18 cellular contexts compared by ENCODE assay signal in genomic region chr11:62604460-62605130, GRCh38. TPM values are rescaled to one million over a fixed set of nuclear protein-coding genes. Genes with fewer than 3 reads are reported as not detected.
DNase-seq lines count a peak whose midpoint lies in the region; ATAC-seq, FAIRE-seq and TF ChIP-seq lines count a peak whose summit lies in the region.
"Had no signal": no experiment of that assay in that cellular context is flagged by ENCODE, and none has a peak within 500 bp of the region (broad histone marks: within the 10 kb centered on the region; RNA-seq: fewer than 3 reads in every experiment).

No MANE protein-coding gene starts in this region.

- H3K36me3 ChIP-seq in cardiac muscle cell (no peaks in the 10 kb centered on the region), right atrium auricular region (peaks cover 19% of the 10 kb centered on the region), endothelial cell of umbilical vein (ENCODE audit: control insufficient read depth in 2 of 2, extremely low read depth in 1 of 2, insufficient read depth in 2 of 2, low read length in 2 of 2) (peaks cover 0 to 13% of the 10 kb centered on the region in 2 experiments), testis (ENCODE audit: low read depth, missing control alignments) (no peaks in the 10 kb centered on the region)

- 81 to 82% methylated on average over 13 of the region's 13 CpGs for WGBS in testis, 2 donors

- POLR2A ChIA-PET in RWPE1 (lab: Yijun Ruan, JAX; ENCODE audit: low non-redundant PET) (no interaction called here), endothelial cell of umbilical vein (lab: Charles Lee) (no interaction called here)

- H3K9ac ChIP-seq in endothelial cell of umbilical vein (replicated peaks; ENCODE audit: extremely low read depth, insufficient read depth, low read length), result no peak overlapping the region

- H3K79me2 ChIP-seq in endothelial cell of umbilical vein (ENCODE audit: control insufficient read depth, insufficient read depth, low read length), result peaks cover 17% of the 10 kb centered on the region

- H3K4me2 ChIP-seq in endothelial cell of umbilical vein (ENCODE audit: insufficient read depth, low read length), result no peak overlapping the region

- H4K20me1 ChIP-seq in endothelial cell of umbilical vein (replicated peaks; ENCODE audit: control insufficient read depth, extremely low read depth, insufficient read depth, low read length), result no peaks in the 10 kb centered on the region

- peak; percentile 53 for FAIRE-seq in endothelial cell of umbilical vein (lab: Jason Lieb, UNC)
- FAIRE-seq: G401.6, GM12878 had no signal

- H3K27ac ChIP-seq in cardiac muscle cell, result peak overlapping the region; percentile 11
- no peak overlapping the region for H3K27ac ChIP-seq in right atrium auricular region
- H3K27ac ChIP-seq in RWPE1, result peak overlapping the region; percentile 98
- no peak overlapping the region for H3K27ac ChIP-seq in endothelial cell of umbilical vein (ENCODE audit: insufficient read depth, low read depth, low read length)
- no peak overlapping the region for H3K27ac ChIP-seq in testis
- H3K27ac ChIP-seq: heart left ventricle had no signal

- no peaks in the 10 kb centered on the region for H3K27me3 Mint-ChIP-seq in activated T-cell treated with anti-CD3 and anti-CD28 coated beads, Interleukin-2, amount 50 U/mL, for 72 hours (ENCODE audit: low read depth)

- no peak for TF ChIP-seq CTCF in cardiac muscle cell (IDR thresholded peaks at IDR 0.05; ENCODE audit: low read depth, low read length)
- TF ChIP-seq CTCF in right atrium auricular region (IDR thresholded peaks at IDR 0.05), result no peak
- no peak for TF ChIP-seq CTCF in RWPE1 (conservative IDR thresholded peaks at IDR 0.05; ENCODE audit: low read depth)
- TF ChIP-seq CTCF in endothelial cell of umbilical vein (IDR thresholded peaks at IDR 0.05; ENCODE audit: extremely low read depth in 1 of 2, insufficient read depth in 1 of 2, low read depth in 1 of 2, low read length in 2 of 2), result no peak
- no peak for TF ChIP-seq CTCF in testis (IDR thresholded peaks at IDR 0.05)

- H3K27me3 ChIP-seq in cardiac muscle cell, result no peaks in the 10 kb centered on the region
- no peaks in the 10 kb centered on the region for H3K27me3 ChIP-seq in right atrium auricular region
- H3K27me3 ChIP-seq in endothelial cell of umbilical vein (ENCODE audit: control insufficient read depth in 2 of 2, insufficient read depth in 2 of 2, low read length in 2 of 2), result no peaks in the 10 kb centered on the region
- no peaks in the 10 kb centered on the region for H3K27me3 ChIP-seq in testis
- H3K27me3 ChIP-seq: dorsolateral prefrontal cortex, heart left ventricle had no signal

- peaks cover 42% of the 10 kb centered on the region for H3K4me1 Mint-ChIP-seq in activated T-cell treated with anti-CD3 and anti-CD28 coated beads, Interleukin-2, amount 50 U/mL, for 72 hours (ENCODE audit: low read depth)

- peak; percentile 24 for TF ChIP-seq POLR2A in endothelial cell of umbilical vein (IDR thresholded peaks at IDR 0.05; ENCODE audit: low read depth, low read length)
- TF ChIP-seq POLR2A in testis (IDR thresholded peaks at IDR 0.05), result no peak

- no peak overlapping the region for H2AFZ ChIP-seq in endothelial cell of umbilical vein (ENCODE audit: low read depth, low read length)

- intact Hi-C loops in endothelial cell of umbilical vein (cut with micrococcal nuclease), result no loop called here
- intact Hi-C loops in testis (cut with DNase I; ENCODE audit: low total_unique reads), result no loop called here

- peak in 1 of 2 donors; percentile 56 for DNase-seq in cardiac muscle cell (ENCODE audit: low read depth in 1 of 2, low spot score in 1 of 2)
- DNase-seq in right atrium auricular region (ENCODE audit: low spot score), result no peak
- DNase-seq in RWPE1 (ENCODE audit: low spot score), result no peak
- no peak for DNase-seq in endothelial cell of umbilical vein (ENCODE audit: low read depth, low spot score)
- peak; percentile 59 for DNase-seq in testis
- no peak for DNase-seq in activated T-cell treated with anti-CD3 and anti-CD28 coated beads, Interleukin-2, amount 50 U/mL, for 72 hours
- no peak for DNase-seq in NCI-H748 treated with DMSO at 0.1 percent for 48 hours (lab: John Stamatoyannopoulos, UW)
- no peak for DNase-seq in Ammon's horn (ENCODE audit: low spot score)
- DNase-seq: activated CD4-positive, alpha-beta T cell treated with anti-CD3 and anti-CD28 coated beads for 48 hours; activated naive CD4-positive, alpha-beta T cell; dorsolateral prefrontal cortex; NCI-H1436 treated with DMSO at 0.1 percent for 48 hours; NCI-H446 treated with DMSO at 0.1 percent for 48 hours; OCI-M1; stimulated activated CD4-positive, alpha-beta T cell treated with anti-CD3 and anti-CD28 coated beads, Interleukin-2, amount 100 ng/mL, for 24 hours had no signal

- no peak overlapping the region for H3K27ac Mint-ChIP-seq in activated T-cell treated with anti-CD3 and anti-CD28 coated beads, Interleukin-2, amount 50 U/mL, for 72 hours

- H3K36me3 Mint-ChIP-seq in activated T-cell treated with anti-CD3 and anti-CD28 coated beads, Interleukin-2, amount 50 U/mL, for 72 hours (ENCODE audit: insufficient read depth in 2 of 2), result peaks cover 16 to 29% of the 10 kb centered on the region in 2 donors

- no peaks in the 10 kb centered on the region for H3K9me3 ChIP-seq in cardiac muscle cell (ENCODE audit: low read depth)
- H3K9me3 ChIP-seq in right atrium auricular region, result no peaks in the 10 kb centered on the region
- no peaks in the 10 kb centered on the region for H3K9me3 ChIP-seq in endothelial cell of umbilical vein (replicated peaks; ENCODE audit: control insufficient read depth, insufficient read depth, low read length)
- no peaks in the 10 kb centered on the region for H3K9me3 ChIP-seq in testis
- H3K9me3 ChIP-seq: heart left ventricle had no signal

- no TSS peak for BruUV-seq in endothelial cell of umbilical vein (replicated peaks; lab: Mats Ljungman, UMichigan)

- dilution Hi-C loops in endothelial cell of umbilical vein (cut with MboI; ENCODE audit: extremely low pct_ligation_motif_present, low sequenced_read_pairs), result no loop called here

- ATAC-seq in activated T-cell treated with anti-CD3 and anti-CD28 coated beads, Interleukin-2, amount 50 U/mL, for 72 hours (replicated peaks in 1 of 2), result no peak
- ATAC-seq: GM12878, heart left ventricle had no signal

- no peaks in the 10 kb centered on the region for H3K9me1 ChIP-seq in endothelial cell of umbilical vein (replicated peaks; ENCODE audit: control insufficient read depth, extremely low read depth, insufficient read depth, low read length)

- H3K9me3 Mint-ChIP-seq in activated T-cell treated with anti-CD3 and anti-CD28 coated beads, Interleukin-2, amount 50 U/mL, for 72 hours, result no peaks in the 10 kb centered on the region

- CTCF ChIA-PET in RWPE1 (lab: Yijun Ruan, JAX), result no interaction called here
- CTCF ChIA-PET in endothelial cell of umbilical vein (lab: Charles Lee), result interaction anchor here (1.9 kb wide), 1 partner anchor 180 kb away, joined by 4 read pairs; no protein-coding TSS in a partner anchor

- no peak overlapping the region for H3K4me3 Mint-ChIP-seq in activated T-cell treated with anti-CD3 and anti-CD28 coated beads, Interleukin-2, amount 50 U/mL, for 72 hours

- H3K4me3 ChIP-seq in cardiac muscle cell (no peak overlapping the region), right atrium auricular region (no peak overlapping the region), endothelial cell of umbilical vein (replicated peaks in 1 of 3; ENCODE audit: insufficient read depth in 1 of 3, low read depth in 1 of 3, low read length in 3 of 3) (no peak overlapping the region), testis (no peak overlapping the region)
- H3K4me3 ChIP-seq: dorsolateral prefrontal cortex, GM12878, heart left ventricle had no signal

- H3K4me1 ChIP-seq in cardiac muscle cell (ENCODE audit: low read depth), result peaks cover 18% of the 10 kb centered on the region
- H3K4me1 ChIP-seq in right atrium auricular region, result peaks cover 0 to 30% of the 10 kb centered on the region in 2 donors
- H3K4me1 ChIP-seq in endothelial cell of umbilical vein (ENCODE audit: control insufficient read depth, extremely low read depth, insufficient read depth, low read length), result peaks cover 12% of the 10 kb centered on the region
- peaks cover 20% of the 10 kb centered on the region for H3K4me1 ChIP-seq in testis

RNA-seq across cellular contexts. Expression of gene MTA2, which starts 2.9 kb away (rescaled TPM):
- total RNA-seq in cardiac muscle cell, result 101 and 108 TPM in 2 replicates
- polyA plus RNA-seq in cardiac muscle cell, result 22.9 and 31.9 TPM in 2 replicates
- total RNA-seq in right atrium auricular region, result 10 to 100 TPM; 30.0 to 40.5 TPM
- 166 and 176 TPM in 2 replicates for total RNA-seq in endothelial cell of umbilical vein
- polyA plus RNA-seq in endothelial cell of umbilical vein, result 30.2 and 40.4 TPM in 2 replicates
- 30.0 and 32.2 TPM in 2 replicates for polyA plus RNA-seq in endothelial cell of umbilical vein (2011; cell fraction: cytosol; rRNA removed)
- 111 and 132 TPM in 2 replicates for polyA plus RNA-seq in endothelial cell of umbilical vein (2011; cell fraction: nucleus; rRNA removed)
- polyA plus RNA-seq in endothelial cell of umbilical vein (2012), result 108 and 120 TPM in 2 replicates
- polyA minus RNA-seq in endothelial cell of umbilical vein, result 91.6 and 95.5 TPM in 2 replicates
- polyA minus RNA-seq in endothelial cell of umbilical vein (2011; cell fraction: cytosol; rRNA and poly(A)+ RNA removed), result 51.8 TPM
- 40.3 and 57.1 TPM in 2 replicates for polyA minus RNA-seq in endothelial cell of umbilical vein (2011; cell fraction: nucleus; rRNA and poly(A)+ RNA removed)
- 100 to 1,000 TPM in 1 of 2 donors, 10 to 100 TPM in 1; 97.2 to 115 TPM for total RNA-seq in testis
- polyA plus RNA-seq in testis (ENCODE audit: insufficient read depth, low read depth, low replicate concordance), result 87.6 TPM
- 100 to 1,000 TPM; 173 to 241 TPM for total RNA-seq in activated T-cell treated with anti-CD3 and anti-CD28 coated beads, Interleukin-2, amount 50 U/mL, for 72 hours

RNA-seq across cellular contexts. Expression of gene EML3, which starts 8.0 kb away (rescaled TPM):
- total RNA-seq in cardiac muscle cell (21.1 and 42.8 TPM in 2 replicates), right atrium auricular region (10 to 100 TPM; 15.8 to 21.3 TPM), endothelial cell of umbilical vein (101 and 110 TPM in 2 replicates), testis (10 to 100 TPM; 39.3 to 57.8 TPM)
- polyA plus RNA-seq in cardiac muscle cell (32.0 and 38.4 TPM in 2 replicates), endothelial cell of umbilical vein (75.7 and 78.3 TPM in 2 replicates), testis (ENCODE audit: insufficient read depth, low read depth, low replicate concordance) (29.3 TPM)
- polyA plus RNA-seq in endothelial cell of umbilical vein (2011; cell fraction: cytosol; rRNA removed), result 27.7 and 29.7 TPM in 2 replicates
- polyA plus RNA-seq in endothelial cell of umbilical vein (2011; cell fraction: nucleus; rRNA removed), result 297 and 324 TPM in 2 replicates
- 60.5 and 84.3 TPM in 2 replicates for polyA plus RNA-seq in endothelial cell of umbilical vein (2012)
- polyA minus RNA-seq in endothelial cell of umbilical vein, result 61.5 and 71.2 TPM in 2 replicates
- polyA minus RNA-seq in endothelial cell of umbilical vein (2011; cell fraction: cytosol; rRNA and poly(A)+ RNA removed), result 19.6 TPM
- polyA minus RNA-seq in endothelial cell of umbilical vein (2011; cell fraction: nucleus; rRNA and poly(A)+ RNA removed), result 36.6 and 42.9 TPM in 2 replicates
- total RNA-seq in activated T-cell treated with anti-CD3 and anti-CD28 coated beads, Interleukin-2, amount 50 U/mL, for 72 hours, result 100 to 1,000 TPM; 132 to 148 TPM

RNA-seq across cellular contexts. Expression of gene ROM1, which starts 8.5 kb away (rescaled TPM):
- total RNA-seq in cardiac muscle cell (3.3 and 3.5 TPM in 2 replicates), right atrium auricular region (1 to 10 TPM; 3.2 to 5.3 TPM), endothelial cell of umbilical vein (8.2 and 8.8 TPM in 2 replicates), testis (1 to 10 TPM; 6.1 to 9.7 TPM)
- polyA plus RNA-seq in cardiac muscle cell (6.9 and 7.9 TPM in 2 replicates), endothelial cell of umbilical vein (4.8 and 5.3 TPM in 2 replicates), testis (ENCODE audit: insufficient read depth, low read depth, low replicate concordance) (9.0 TPM)
- polyA plus RNA-seq in endothelial cell of umbilical vein (2011; cell fraction: cytosol; rRNA removed), result 7.0 and 8.7 TPM in 2 replicates
- 2.7 and 3.5 TPM in 2 replicates for polyA plus RNA-seq in endothelial cell of umbilical vein (2011; cell fraction: nucleus; rRNA removed)
- polyA plus RNA-seq in endothelial cell of umbilical vein (2012), result 7.9 and 11.8 TPM in 2 replicates
- 2.4 and 5.5 TPM in 2 replicates for polyA minus RNA-seq in endothelial cell of umbilical vein
- 4.2 TPM for polyA minus RNA-seq in endothelial cell of umbilical vein (2011; cell fraction: cytosol; rRNA and poly(A)+ RNA removed)
- 0.53 and 0.82 TPM in 2 replicates for polyA minus RNA-seq in endothelial cell of umbilical vein (2011; cell fraction: nucleus; rRNA and poly(A)+ RNA removed)
- 1 to 10 TPM; 5.1 to 6.7 TPM for total RNA-seq in activated T-cell treated with anti-CD3 and anti-CD28 coated beads, Interleukin-2, amount 50 U/mL, for 72 hours

RNA-seq across cellular contexts. Expression of gene TUT1, which starts 13.3 kb away (rescaled TPM):
- total RNA-seq in cardiac muscle cell, result 14.9 and 29.1 TPM in 2 replicates
- 18.7 and 32.1 TPM in 2 replicates for polyA plus RNA-seq in cardiac muscle cell
- 1 to 10 TPM; 5.4 to 5.7 TPM for total RNA-seq in right atrium auricular region
- 16.9 and 17.8 TPM in 2 replicates for total RNA-seq in endothelial cell of umbilical vein
- 11.5 and 12.7 TPM in 2 replicates for polyA plus RNA-seq in endothelial cell of umbilical vein
- 7.1 and 9.3 TPM in 2 replicates for polyA plus RNA-seq in endothelial cell of umbilical vein (2011; cell fraction: cytosol; rRNA removed)
- 45.0 and 48.0 TPM in 2 replicates for polyA plus RNA-seq in endothelial cell of umbilical vein (2011; cell fraction: nucleus; rRNA removed)
- 10.6 and 12.9 TPM in 2 replicates for polyA plus RNA-seq in endothelial cell of umbilical vein (2012)
- 8.6 and 9.0 TPM in 2 replicates for polyA minus RNA-seq in endothelial cell of umbilical vein
- polyA minus RNA-seq in endothelial cell of umbilical vein (2011; cell fraction: cytosol; rRNA and poly(A)+ RNA removed), result 16.0 TPM
- polyA minus RNA-seq in endothelial cell of umbilical vein (2011; cell fraction: nucleus; rRNA and poly(A)+ RNA removed), result 5.2 and 7.6 TPM in 2 replicates
- 10 to 100 TPM; 24.3 to 30.0 TPM for total RNA-seq in testis
- polyA plus RNA-seq in testis (ENCODE audit: insufficient read depth, low read depth, low replicate concordance), result 25.0 TPM
- 10 to 100 TPM; 32.8 to 36.8 TPM for total RNA-seq in activated T-cell treated with anti-CD3 and anti-CD28 coated beads, Interleukin-2, amount 50 U/mL, for 72 hours

RNA-seq across cellular contexts. Expression of gene B3GAT3, which starts 17.2 kb away (rescaled TPM):
- total RNA-seq in cardiac muscle cell (46.4 and 52.0 TPM in 2 replicates), right atrium auricular region (10 to 100 TPM; 12.7 to 14.0 TPM), endothelial cell of umbilical vein (31.6 and 35.0 TPM in 2 replicates), testis (10 to 100 TPM; 66.4 to 69.2 TPM)
- polyA plus RNA-seq in cardiac muscle cell (53.0 and 64.9 TPM in 2 replicates), endothelial cell of umbilical vein (37.2 and 48.0 TPM in 2 replicates), testis (ENCODE audit: insufficient read depth, low read depth, low replicate concordance) (36.6 TPM)
- 21.9 and 31.2 TPM in 2 replicates for polyA plus RNA-seq in endothelial cell of umbilical vein (2011; cell fraction: cytosol; rRNA removed)
- polyA plus RNA-seq in endothelial cell of umbilical vein (2011; cell fraction: nucleus; rRNA removed), result 25.1 and 31.1 TPM in 2 replicates
- polyA plus RNA-seq in endothelial cell of umbilical vein (2012), result 16.2 and 26.3 TPM in 2 replicates
- polyA minus RNA-seq in endothelial cell of umbilical vein, result 7.9 and 9.5 TPM in 2 replicates
- 31.6 TPM for polyA minus RNA-seq in endothelial cell of umbilical vein (2011; cell fraction: cytosol; rRNA and poly(A)+ RNA removed)
- polyA minus RNA-seq in endothelial cell of umbilical vein (2011; cell fraction: nucleus; rRNA and poly(A)+ RNA removed), result 5.8 and 6.0 TPM in 2 replicates
- 10 to 100 TPM; 72.2 to 79.9 TPM for total RNA-seq in activated T-cell treated with anti-CD3 and anti-CD28 coated beads, Interleukin-2, amount 50 U/mL, for 72 hours

Comparison
In these comparisons a context has a peak if more than half of its experiments do, and no peak if none do; other contexts are left out.
1. H3K27ac ChIP-seq: peak in cardiac muscle cell (single experiment) and RWPE1 (single experiment); none in right atrium auricular region (0 of 2), endothelial cell of umbilical vein (single experiment) and testis (0 of 2).